Comparison of ENCODE assay signal across 16 cellular contexts in the genomic region with DNA sequence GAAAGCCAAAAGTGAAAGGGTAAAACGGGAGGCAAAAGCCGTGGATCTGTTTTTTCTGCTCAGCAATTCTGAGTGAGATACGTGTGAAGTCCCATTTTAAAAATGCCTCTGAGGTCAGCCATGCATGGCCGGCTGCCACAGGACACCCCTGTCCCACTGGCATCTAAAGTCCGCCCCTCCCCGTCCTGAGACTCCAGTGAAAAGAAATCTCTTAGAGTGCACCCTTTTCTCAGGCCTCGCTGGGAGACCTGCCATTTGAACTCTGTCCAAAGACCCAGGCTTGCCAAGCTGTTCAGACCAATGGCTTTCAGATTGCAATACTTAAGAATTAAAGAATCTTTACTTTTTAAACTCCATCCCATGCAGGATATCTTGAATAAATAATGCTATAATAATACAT.
DNase-seq lines count a peak whose midpoint lies in the region; ATAC-seq, FAIRE-seq and TF ChIP-seq lines count a peak whose summit lies in the region.
"Had no signal": no experiment of that assay in that cellular context is flagged by ENCODE, and none has a peak within 500 bp of the region (broad histone marks: within the 10 kb centered on the region; RNA-seq: fewer than 3 reads in every experiment).

No MANE protein-coding gene starts in this region.

- TF ChIP-seq EP300 in HepG2 (IDR thresholded peaks at IDR 0.05; ENCODE audit: low read depth in 2 of 2, low read length in 2 of 2) (no peak), HepG2 (CRISPR knock-in tag; IDR thresholded peaks at IDR 0.05; ENCODE audit: borderline replicate concordance) (no peak)

- in situ Hi-C loops in HepG2 (cut with HindIII; ENCODE audit: extremely low pct_ligation_motif_present, low pct_unique_long_range_greater_than_20kb) = no loop called here

- no peaks in the 10 kb centered on the region for H3K36me3 Mint-ChIP-seq in MCF 10A (ENCODE audit: insufficient read depth, unreplicated experiment)
- peaks cover 3% of the 10 kb centered on the region for H3K36me3 Mint-ChIP-seq in neural progenitor cell
- H3K36me3 Mint-ChIP-seq in stimulated activated memory B cell treated with anti-CD40 and anti-IgM and Interleukin-4, amounts not matched to agents 10 μg/mL and 1 μg/mL and 100 μg/mL, for 72 hours = no peaks in the 10 kb centered on the region
- H3K36me3 Mint-ChIP-seq: IgD-negative memory B cell had no signal

- H2AFZ ChIP-seq in neural progenitor cell (replicated peaks) = no peak overlapping the region
- H2AFZ ChIP-seq in HepG2 (ENCODE audit: low read length) = no peak overlapping the region

- H3F3A ChIP-seq in neural progenitor cell (ENCODE audit: low read depth) = no peaks in the 10 kb centered on the region

- DNase-seq in breast epithelium (ENCODE audit: low spot score in 2 of 2) (no peak), MCF 10A (ENCODE audit: unreplicated experiment) (no peak), fibroblast of peridontal ligament (ENCODE audit: extremely low read depth) (peak; percentile 18), neural progenitor cell (ENCODE audit: low spot score) (no peak), upper lobe of right lung (peak; percentile 64), HepG2 (ENCODE audit: low spot score) (no peak)
- no peak for DNase-seq in NK-92 treated with Interleukin-12 subunit alpha and Interleukin-12 subunit beta, amount 100 ng/mL, for 24 hours (lab: John Stamatoyannopoulos, UW)
- DNase-seq: activated CD4-positive, alpha-beta T cell treated with anti-CD3 and anti-CD28 coated beads for 4 hours; NCI-H1694 had no signal

- H3K27me3 ChIP-seq in breast epithelium (no peaks in the 10 kb centered on the region), neural progenitor cell (no peaks in the 10 kb centered on the region), upper lobe of right lung (no peaks in the 10 kb centered on the region), HepG2 (ENCODE audit: control insufficient read depth in 1 of 2, insufficient read depth in 2 of 2, low read length in 2 of 2) (no peaks in the 10 kb centered on the region)

- H3K9ac ChIP-seq in neural progenitor cell (no peak overlapping the region), HepG2 (ENCODE audit: insufficient read depth, low read depth, low read length) (no peak overlapping the region)

- H3K4me1 ChIP-seq in breast epithelium (no peaks in the 10 kb centered on the region), neural progenitor cell (peaks cover 11% of the 10 kb centered on the region), upper lobe of right lung (peaks cover 6% of the 10 kb centered on the region), HepG2 (ENCODE audit: insufficient read depth, low read length) (peaks cover 15% of the 10 kb centered on the region)
- H3K4me1 ChIP-seq: A549 had no signal

- peak; percentile 61 for ATAC-seq in upper lobe of right lung
- no peak for ATAC-seq in stimulated activated memory B cell treated with anti-CD40 and anti-IgM and Interleukin-4, amounts not matched to agents 10 μg/mL and 1 μg/mL and 100 μg/mL, for 72 hours
- ATAC-seq in HepG2 = no peak
- ATAC-seq: A549, HCT116, left colon had no signal

- H3K4me3 Mint-ChIP-seq in MCF 10A (ENCODE audit: unreplicated experiment) = no peak overlapping the region
- no peak overlapping the region for H3K4me3 Mint-ChIP-seq in neural progenitor cell
- H3K4me3 Mint-ChIP-seq in stimulated activated memory B cell treated with anti-CD40 and anti-IgM and Interleukin-4, amounts not matched to agents 10 μg/mL and 1 μg/mL and 100 μg/mL, for 72 hours = no peak overlapping the region
- H3K4me3 Mint-ChIP-seq: activated T-helper 1 cell treated with anti-CD3 and anti-CD28 coated beads, Interleukin-12 subunit alpha, Interleukin-12 subunit beta, Interleukin-2, Interleukin-4 antibody, amounts not matched to agents 30 ng/mL and 10 ng/mL and 1 ng/mL, durations not matched to agents 14 hours and 24 hours and 36 hours; central memory CD8-positive, alpha-beta T cell; IgD-negative memory B cell had no signal

- intact Hi-C loops in breast epithelium (cut with DNase I; ENCODE audit: low total_unique reads) (no loop called here), MCF 10A (cut with micrococcal nuclease) (no loop called here), upper lobe of right lung (cut with DNase I) (no loop called here), HepG2 (cut with micrococcal nuclease; ENCODE audit: unreplicated experiment) (no loop called here)

- TF ChIP-seq RAD21 in HepG2 (CRISPR knock-in tag; IDR thresholded peaks at IDR 0.05) = no peak

- no peaks in the 10 kb centered on the region for H4K20me1 ChIP-seq in neural progenitor cell (ENCODE audit: low read depth)
- H4K20me1 ChIP-seq in HepG2 (ENCODE audit: insufficient read depth, low read length) = no peaks in the 10 kb centered on the region

- no peaks in the 10 kb centered on the region for H3K36me3 ChIP-seq in breast epithelium
- H3K36me3 ChIP-seq in neural progenitor cell = no peaks in the 10 kb centered on the region
- H3K36me3 ChIP-seq in upper lobe of right lung = no peaks in the 10 kb centered on the region
- no peaks in the 10 kb centered on the region for H3K36me3 ChIP-seq in HepG2 (replicated peaks in 1 of 2; ENCODE audit: control insufficient read depth in 1 of 2, insufficient read depth in 2 of 2, low read length in 2 of 2)

- H3K4me1 Mint-ChIP-seq in MCF 10A (ENCODE audit: insufficient read depth, unreplicated experiment) (no peaks in the 10 kb centered on the region), neural progenitor cell (peaks cover 30% of the 10 kb centered on the region)
- H3K4me1 Mint-ChIP-seq in stimulated activated memory B cell treated with anti-CD40 and anti-IgM and Interleukin-4, amounts not matched to agents 10 μg/mL and 1 μg/mL and 100 μg/mL, for 72 hours = no peaks in the 10 kb centered on the region
- H3K4me1 Mint-ChIP-seq: central memory CD8-positive, alpha-beta T cell had no signal

- H3K79me2 ChIP-seq in neural progenitor cell (ENCODE audit: low read depth) = no peaks in the 10 kb centered on the region
- no peaks in the 10 kb centered on the region for H3K79me2 ChIP-seq in HepG2 (ENCODE audit: insufficient read depth, low read length)

- no peak for FAIRE-seq in HepG2 (lab: Jason Lieb, UNC)
- FAIRE-seq: A549 had no signal

- H3K4me2 ChIP-seq in neural progenitor cell = no peak overlapping the region
- H3K4me2 ChIP-seq in HepG2 (ENCODE audit: low read depth, low read length) = no peak overlapping the region
- H3K4me2 ChIP-seq: A549 had no signal

- TF ChIP-seq CTCF in breast epithelium (IDR thresholded peaks at IDR 0.05) = no peak
- TF ChIP-seq CTCF in MCF 10A (IDR thresholded peaks at IDR 0.05; ENCODE audit: unreplicated experiment) = no peak
- TF ChIP-seq CTCF in neural progenitor cell (IDR thresholded peaks at IDR 0.05) = no peak
- no peak for TF ChIP-seq CTCF in upper lobe of right lung (IDR thresholded peaks at IDR 0.05)
- TF ChIP-seq CTCF in HepG2 (CRISPR knock-in tag; IDR thresholded peaks at IDR 0.05) = no peak

- H3K9me3 Mint-ChIP-seq in MCF 10A (ENCODE audit: unreplicated experiment) (no peaks in the 10 kb centered on the region), neural progenitor cell (peaks cover 10% of the 10 kb centered on the region)
- peaks cover 10% of the 10 kb centered on the region for H3K9me3 Mint-ChIP-seq in stimulated activated memory B cell treated with anti-CD40 and anti-IgM and Interleukin-4, amounts not matched to agents 10 μg/mL and 1 μg/mL and 100 μg/mL, for 72 hours
- H3K9me3 Mint-ChIP-seq: activated T-helper 1 cell treated with anti-CD3 and anti-CD28 coated beads, Interleukin-12 subunit alpha, Interleukin-12 subunit beta, Interleukin-2, Interleukin-4 antibody, amounts not matched to agents 30 ng/mL and 10 ng/mL and 1 ng/mL, durations not matched to agents 14 hours and 24 hours and 36 hours; central memory CD8-positive, alpha-beta T cell had no signal

- H3K4me3 ChIP-seq in breast epithelium (peak overlapping the region; percentile 13 to 43 (median 15)), neural progenitor cell (no peak overlapping the region), upper lobe of right lung (no peak overlapping the region), HepG2 (replicated peaks in 1 of 3; ENCODE audit: insufficient read depth in 1 of 3, low read depth in 2 of 3, low read length in 3 of 3) (no peak overlapping the region)
- H3K4me3 ChIP-seq: A549 had no signal

- 0% methylated on average over 7 of the region's 7 CpGs for WGBS in HepG2 (ENCODE audit: low lambda C conversion rate)

- CTCF ChIA-PET in MCF 10A (lab: Yijun Ruan, JAX) = interaction anchor here (1.2 kb wide), 1 partner anchor 25 kb away, joined by 5 read pairs; no protein-coding TSS in a partner anchor
- CTCF ChIA-PET in HepG2 (lab: Yijun Ruan, JAX; ENCODE audit: low intra/inter-chr PET ratio, low total read pairs) = no interaction called here

- no peaks in the 10 kb centered on the region for H3K27me3 Mint-ChIP-seq in MCF 10A (ENCODE audit: insufficient read depth, unreplicated experiment)
- H3K27me3 Mint-ChIP-seq in neural progenitor cell (ENCODE audit: insufficient read depth, low read depth) = peaks cover 2% of the 10 kb centered on the region
- no peaks in the 10 kb centered on the region for H3K27me3 Mint-ChIP-seq in stimulated activated memory B cell treated with anti-CD40 and anti-IgM and Interleukin-4, amounts not matched to agents 10 μg/mL and 1 μg/mL and 100 μg/mL, for 72 hours

- TF ChIP-seq POLR2A in breast epithelium (IDR thresholded peaks at IDR 0.05) (no peak), HepG2 (IDR thresholded peaks at IDR 0.05; ENCODE audit: insufficient read depth in 1 of 2, low read depth in 2 of 2, low read length in 2 of 2) (no peak)

- H3K27ac ChIP-seq in breast epithelium (no peak overlapping the region), neural progenitor cell (no peak overlapping the region), upper lobe of right lung (no peak overlapping the region), HepG2 (ENCODE audit: extremely low read length, insufficient read depth, low read length) (no peak overlapping the region)
- H3K27ac ChIP-seq: A549 had no signal

- no peaks in the 10 kb centered on the region for H3K9me3 ChIP-seq in breast epithelium
- no peaks in the 10 kb centered on the region for H3K9me3 ChIP-seq in neural progenitor cell (ENCODE audit: low read depth)
- no peaks in the 10 kb centered on the region for H3K9me3 ChIP-seq in upper lobe of right lung
- H3K9me3 ChIP-seq in HepG2 (ENCODE audit: low read length) = no peaks in the 10 kb centered on the region
- H3K9me3 ChIP-seq: A549 had no signal

- no TSS peak for BruUV-seq in MCF 10A (replicated peaks; lab: Mats Ljungman, UMichigan)
- BruUV-seq in HepG2 (replicated peaks; lab: Mats Ljungman, UMichigan) = no TSS peak

- H3K27ac Mint-ChIP-seq in MCF 10A (ENCODE audit: low read depth, unreplicated experiment) = no peak overlapping the region
- H3K27ac Mint-ChIP-seq in neural progenitor cell = peak overlapping the region; percentile 64
- H3K27ac Mint-ChIP-seq in stimulated activated memory B cell treated with anti-CD40 and anti-IgM and Interleukin-4, amounts not matched to agents 10 μg/mL and 1 μg/mL and 100 μg/mL, for 72 hours = no peak overlapping the region
- H3K27ac Mint-ChIP-seq: activated T-helper 1 cell treated with anti-CD3 and anti-CD28 coated beads, Interleukin-12 subunit alpha, Interleukin-12 subunit beta, Interleukin-2, Interleukin-4 antibody, amounts not matched to agents 30 ng/mL and 10 ng/mL and 1 ng/mL, durations not matched to agents 14 hours and 24 hours and 36 hours; IgD-negative memory B cell had no signal

- POLR2A ChIA-PET in MCF 10A (lab: Yijun Ruan, JAX) (interaction anchor here (1.2 kb wide), 1 partner anchor 271 kb away, joined by 3 read pairs; a partner anchor contains a TSS), HepG2 (lab: Yijun Ruan, JAX) (no interaction called here)

Comparison
In these comparisons a context has a peak if more than half of its experiments do, and no peak if none do; other contexts are left out.
1. DNase-seq: peak in fibroblast of peridontal ligament (single experiment) and upper lobe of right lung (single experiment); none in breast epithelium (0 of 2), MCF 10A (single experiment), neural progenitor cell (single experiment), NK-92 treated with Interleukin-12 subunit alpha and Interleukin-12 subunit beta, amount 100 ng/mL, for 24 hours (single experiment) and HepG2 (single experiment).
2. H3K4me3 ChIP-seq: peak in breast epithelium (3 of 3); none in neural progenitor cell (single experiment), upper lobe of right lung (single experiment) and HepG2 (0 of 3).